ENCODE assay signal across 2 cellular contexts in the genomic region with DNA sequence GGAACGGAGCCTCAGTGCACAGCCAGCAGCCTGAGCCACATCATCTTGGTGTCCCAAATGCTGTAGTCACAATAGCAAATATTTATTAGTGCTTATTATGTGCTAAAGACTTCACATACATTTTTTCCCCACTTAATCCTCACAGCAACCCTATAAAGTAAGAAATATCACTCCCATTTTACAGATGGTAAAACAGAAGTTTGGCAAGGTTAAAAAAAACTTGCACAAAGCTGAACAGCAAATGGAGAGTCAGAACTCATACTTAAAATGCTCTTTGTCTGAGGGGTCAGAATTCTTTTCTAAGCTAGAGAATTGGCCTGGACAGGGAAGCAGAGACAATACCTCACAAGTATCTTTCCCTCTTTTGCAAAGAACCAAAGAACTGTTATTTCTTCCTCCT.
TF ChIP-seq lines count a peak whose summit lies in the region.

No MANE protein-coding gene starts in this region.

TF ChIP-seq in K562, 482 proteins besides CTCF, POLR2A, EP300 and RAD21:
- TF ChIP-seq CREBBP (IDR thresholded peaks at IDR 0.05; ENCODE audit: low read depth, low read length) (no peak), PHB (CRISPR knock-in tag; IDR thresholded peaks at IDR 0.05) (no peak), MYBL2 (IDR thresholded peaks at IDR 0.05; ENCODE audit: low read depth) (no peak), MYBL2 (CRISPR knock-in tag; IDR thresholded peaks at IDR 0.05; ENCODE audit: borderline replicate concordance) (no peak), KDM1A (IDR thresholded peaks at IDR 0.05) (0 out of 4 replicates have a peak, but pooled peaks of 1 of the 2 experiments have one; percentile 18), RBM25 (IDR thresholded peaks at IDR 0.05; ENCODE audit: low read depth, low read length, severe bottlenecking) (peak; percentile 75), ADNP (tag; IDR thresholded peaks at IDR 0.05) (peak; percentile 53; the same call in 1 of the 2 replicates), BCOR (IDR thresholded peaks at IDR 0.05) (peak; percentile 66; the same call in 1 of the 2 replicates)

TF ChIP-seq in HEK293T, 16 proteins besides CTCF, POLR2A, EP300 and RAD21:
- TF ChIP-seq LEF1 (IDR thresholded peaks at IDR 0.05; ENCODE audit: borderline replicate concordance) (no peak), FOXA1 (IDR thresholded peaks at IDR 0.05) (no peak), CTBP1 (IDR thresholded peaks at IDR 0.05; ENCODE audit: borderline replicate concordance) (no peak), TARDBP (IDR thresholded peaks at IDR 0.05) (no peak), SUZ12 (IDR thresholded peaks at IDR 0.05) (no peak), ARNT (IDR thresholded peaks at IDR 0.05) (no peak), FOXK2 (IDR thresholded peaks at IDR 0.05) (no peak), NFRKB (IDR thresholded peaks at IDR 0.05) (no peak), SP1 (IDR thresholded peaks at IDR 0.05) (no peak), ZNF384 (IDR thresholded peaks at IDR 0.05) (no peak), ELF4 (IDR thresholded peaks at IDR 0.05) (no peak), FOXM1 (IDR thresholded peaks at IDR 0.05; ENCODE audit: borderline replicate concordance) (no peak), BHLHE40 (IDR thresholded peaks at IDR 0.05; ENCODE audit: borderline replicate concordance) (no peak), HDGF (IDR thresholded peaks at IDR 0.05; ENCODE audit: borderline replicate concordance) (no peak), L3MBTL2 (conservative IDR thresholded peaks at IDR 0.05) (no peak)
- TF ChIP-seq, protein P1, sequence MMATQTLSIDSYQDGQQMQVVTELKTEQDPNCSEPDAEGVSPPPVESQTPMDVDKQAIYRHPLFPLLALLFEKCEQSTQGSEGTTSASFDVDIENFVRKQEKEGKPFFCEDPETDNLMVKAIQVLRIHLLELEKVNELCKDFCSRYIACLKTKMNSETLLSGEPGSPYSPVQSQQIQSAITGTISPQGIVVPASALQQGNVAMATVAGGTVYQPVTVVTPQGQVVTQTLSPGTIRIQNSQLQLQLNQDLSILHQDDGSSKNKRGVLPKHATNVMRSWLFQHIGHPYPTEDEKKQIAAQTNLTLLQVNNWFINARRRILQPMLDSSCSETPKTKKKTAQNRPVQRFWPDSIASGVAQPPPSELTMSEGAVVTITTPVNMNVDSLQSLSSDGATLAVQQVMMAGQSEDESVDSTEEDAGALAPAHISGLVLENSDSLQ (IDR thresholded peaks at IDR 0.05): no peak
TF ChIP-seq in HEK293T: peak in this region for 0.
